Comparison of ENCODE assay signal across 8 cellular contexts in the genomic region with DNA sequence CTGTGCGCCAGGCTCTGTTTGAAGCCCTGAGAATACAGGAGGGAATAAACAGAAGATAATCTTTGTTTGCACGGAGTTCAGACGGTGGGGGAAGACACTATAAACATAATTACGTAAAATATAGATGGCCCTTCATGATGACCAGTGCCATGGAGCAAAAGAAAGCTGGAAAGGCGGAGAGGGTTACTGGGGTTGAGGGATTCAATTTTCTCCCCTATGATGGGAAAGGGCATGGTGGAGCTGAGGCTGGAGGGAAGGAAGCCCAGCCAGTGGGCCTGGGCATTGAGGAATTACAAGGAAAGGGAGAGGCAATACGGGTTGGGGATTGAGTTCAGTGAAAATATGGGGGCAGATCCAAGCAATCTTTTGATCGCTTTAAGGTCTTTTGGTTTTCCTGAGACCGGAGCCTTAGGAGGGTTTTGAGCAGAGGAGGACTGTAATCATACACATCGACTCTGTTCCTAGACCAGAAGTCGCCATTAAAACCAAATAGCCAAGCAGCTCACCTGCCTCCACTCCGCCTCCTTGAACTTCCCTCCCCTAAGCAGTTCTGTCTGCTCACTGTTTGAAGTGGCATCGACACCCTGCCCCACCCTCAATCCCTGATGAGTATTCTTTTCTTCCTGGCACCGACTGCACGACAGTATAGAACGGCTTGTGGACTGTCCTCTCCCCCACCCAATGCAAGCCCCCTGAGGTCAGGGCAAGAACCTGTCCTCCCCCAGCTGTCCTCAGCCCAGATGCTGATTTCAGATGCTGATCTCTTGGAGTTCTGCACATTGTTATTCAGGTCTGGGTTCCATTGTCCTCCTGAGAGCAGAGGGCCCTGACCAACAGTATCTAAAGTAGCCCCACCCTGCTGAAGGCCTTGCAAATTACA. TPM values are rescaled to one million over a fixed set of nuclear protein-coding genes. Genes with fewer than 3 reads are reported as not detected.
DNase-seq lines count a peak whose midpoint lies in the region; ATAC-seq lines count a peak whose summit lies in the region.

No MANE protein-coding gene starts in this region.

- peaks cover 40% of the 10 kb centered on the region for H3K4me1 Mint-ChIP-seq in activated CD4-positive, alpha-beta T cell treated with anti-CD3 and anti-CD28 coated beads for 36 hours
- H3K4me1 Mint-ChIP-seq in activated CD4-positive, alpha-beta memory T cell treated with anti-CD3 and anti-CD28 coated beads for 36 hours (ENCODE audit: low read depth): peaks cover 39% of the 10 kb centered on the region

- CTCF ChIA-PET in activated CD4-positive, alpha-beta T cell treated with anti-CD3 and anti-CD28 coated beads for 36 hours (lab: Charles Lee): no interaction called here
- CTCF ChIA-PET in activated CD4-positive, alpha-beta memory T cell treated with anti-CD3 and anti-CD28 coated beads for 36 hours (lab: Charles Lee): no interaction called here

- H3K27ac Mint-ChIP-seq in activated CD4-positive, alpha-beta T cell treated with anti-CD3 and anti-CD28 coated beads for 36 hours: peak overlapping the region; percentile 83
- peak overlapping the region; percentile 64 for H3K27ac Mint-ChIP-seq in activated CD4-positive, alpha-beta memory T cell treated with anti-CD3 and anti-CD28 coated beads for 36 hours

- H3K36me3 Mint-ChIP-seq in activated CD4-positive, alpha-beta T cell treated with anti-CD3 and anti-CD28 coated beads for 36 hours (ENCODE audit: low read depth): peaks cover 17% of the 10 kb centered on the region
- H3K36me3 Mint-ChIP-seq in activated CD4-positive, alpha-beta memory T cell treated with anti-CD3 and anti-CD28 coated beads for 36 hours: peaks cover 11% of the 10 kb centered on the region

- H3K9me3 Mint-ChIP-seq in activated CD4-positive, alpha-beta T cell treated with anti-CD3 and anti-CD28 coated beads for 36 hours (ENCODE audit: low read depth): no peaks in the 10 kb centered on the region
- no peaks in the 10 kb centered on the region for H3K9me3 Mint-ChIP-seq in activated CD4-positive, alpha-beta memory T cell treated with anti-CD3 and anti-CD28 coated beads for 36 hours

- peaks cover 5 to 42% (median 36%) of the 10 kb centered on the region in 5 donors for H3K4me1 ChIP-seq in subcutaneous abdominal adipose tissue (ENCODE audit: control insufficient read depth in 5 of 5, insufficient read depth in 5 of 5, low read length in 5 of 5)

- H3K4me3 ChIP-seq in iPS-18c (ENCODE audit: insufficient read depth, low read depth, low read length): peak overlapping the region; percentile 91; the same call in 1 of the 2 replicates
- peak overlapping the region in 4 of 5 donors; percentile 45 to 70 (median 60) for H3K4me3 ChIP-seq in subcutaneous abdominal adipose tissue (ENCODE audit: low read depth in 1 of 5, low read length in 5 of 5)

- intact Hi-C loops in activated CD4-positive, alpha-beta T cell treated with anti-CD3 and anti-CD28 coated beads for 36 hours (cut with DNase I, micrococcal nuclease): loop anchor here (1.0 to 5.0 kb wide), 9 partner anchors 50 to 915 kb away; partner anchors contain the start of genes BLOC1S3 (in 1 of the 2), CLPTM1 (in 1 of the 2), MARK4 (in 1 of the 2) and TOMM40 (in 1 of the 2)
- intact Hi-C loops in activated CD4-positive, alpha-beta memory T cell treated with anti-CD3 and anti-CD28 coated beads for 36 hours (cut with micrococcal nuclease): loop anchor here (1.0 to 5.0 kb wide), 2 partner anchors 60 to 100 kb away; partner anchors contain the start of genes BLOC1S3 and TRAPPC6A

- peak overlapping the region; percentile 77 for H3K4me3 Mint-ChIP-seq in activated CD4-positive, alpha-beta T cell treated with anti-CD3 and anti-CD28 coated beads for 36 hours
- peak overlapping the region; percentile 78 for H3K4me3 Mint-ChIP-seq in activated CD4-positive, alpha-beta memory T cell treated with anti-CD3 and anti-CD28 coated beads for 36 hours

- POLR2A ChIA-PET in activated CD4-positive, alpha-beta T cell treated with anti-CD3 and anti-CD28 coated beads for 36 hours (lab: Charles Lee): no interaction called here
- POLR2A ChIA-PET in activated CD4-positive, alpha-beta memory T cell treated with anti-CD3 and anti-CD28 coated beads for 36 hours (lab: Charles Lee): interaction anchor here (2.6 kb wide), 1 partner anchor 15 kb away, joined by 9 read pairs; the partner anchor contains the start of gene PPP1R37

- ATAC-seq in activated CD4-positive, alpha-beta T cell treated with anti-CD3 and anti-CD28 coated beads for 36 hours: no peak
- ATAC-seq in GM18867 (IDR thresholded peaks at IDR 0.05; ENCODE audit: unreplicated experiment): no peak
- ATAC-seq in HG03095 (IDR thresholded peaks at IDR 0.05; ENCODE audit: unreplicated experiment): no peak

- H3K27me3 Mint-ChIP-seq in activated CD4-positive, alpha-beta T cell treated with anti-CD3 and anti-CD28 coated beads for 36 hours: no peaks in the 10 kb centered on the region
- H3K27me3 Mint-ChIP-seq in activated CD4-positive, alpha-beta memory T cell treated with anti-CD3 and anti-CD28 coated beads for 36 hours: no peaks in the 10 kb centered on the region

- peak overlapping the region; percentile 42 to 68 (median 51) for H3K9ac ChIP-seq in subcutaneous abdominal adipose tissue (ENCODE audit: low read length in 5 of 5)

- H3K36me3 ChIP-seq in subcutaneous abdominal adipose tissue (ENCODE audit: control insufficient read depth in 5 of 5, insufficient read depth in 5 of 5, low read length in 5 of 5): peaks cover 0 to 10% (median 6%) of the 10 kb centered on the region in 5 donors

- H3K27me3 ChIP-seq in subcutaneous abdominal adipose tissue (ENCODE audit: control insufficient read depth in 5 of 5, insufficient read depth in 4 of 5, low read length in 5 of 5): no peaks in the 10 kb centered on the region

- H3K27ac ChIP-seq in subcutaneous abdominal adipose tissue (ENCODE audit: low read depth, low read length): no peak overlapping the region

- no peak for DNase-seq in activated CD4-positive, alpha-beta T cell treated with anti-CD3 and anti-CD28 coated beads for 36 hours
- no peak for DNase-seq in activated CD4-positive, alpha-beta T cell treated with anti-CD3 and anti-CD28 coated beads, Interleukin-2, amount 50 U/mL, for 1 hour
- no peak for DNase-seq in activated CD4-positive, alpha-beta memory T cell treated with anti-CD3 and anti-CD28 coated beads for 36 hours
- DNase-seq in stimulated activated CD4-positive, alpha-beta T cell treated with anti-CD3 and anti-CD28 coated beads, Interleukin-4, amount 100 ng/mL, for 1 hour: no peak

- H3K9me3 ChIP-seq in iPS-18c (ENCODE audit: control insufficient read depth, insufficient read depth, low read length) (no peaks in the 10 kb centered on the region), subcutaneous abdominal adipose tissue (ENCODE audit: control insufficient read depth in 5 of 5, low read length in 5 of 5) (no peaks in the 10 kb centered on the region)

RNA-seq across cellular contexts. Expression of gene ZNF296, which starts 0.8 kb away (rescaled TPM):
- 1 to 10 TPM; 3.1 to 4.8 TPM for total RNA-seq in activated CD4-positive, alpha-beta T cell treated with anti-CD3 and anti-CD28 coated beads for 36 hours
- 1 to 10 TPM; 3.2 to 3.6 TPM for total RNA-seq in activated CD4-positive, alpha-beta memory T cell treated with anti-CD3 and anti-CD28 coated beads for 36 hours

RNA-seq across cellular contexts. Expression of gene GEMIN7, which starts 2.0 kb away (rescaled TPM):
- 10 to 100 TPM; 35.4 to 35.5 TPM for total RNA-seq in activated CD4-positive, alpha-beta T cell treated with anti-CD3 and anti-CD28 coated beads for 36 hours
- 10 to 100 TPM; 29.8 to 30.1 TPM for total RNA-seq in activated CD4-positive, alpha-beta memory T cell treated with anti-CD3 and anti-CD28 coated beads for 36 hours

RNA-seq across cellular contexts. Expression of gene PPP1R37, which starts 15.9 kb away (rescaled TPM):
- total RNA-seq in activated CD4-positive, alpha-beta T cell treated with anti-CD3 and anti-CD28 coated beads for 36 hours: 10 to 100 TPM; 12.5 to 14.1 TPM
- total RNA-seq in activated CD4-positive, alpha-beta memory T cell treated with anti-CD3 and anti-CD28 coated beads for 36 hours: 10 to 100 TPM; 12.7 to 13.1 TPM

RNA-seq across cellular contexts. Expression of gene CLASRP, which starts 38.2 kb away (rescaled TPM):
- total RNA-seq in activated CD4-positive, alpha-beta T cell treated with anti-CD3 and anti-CD28 coated beads for 36 hours: 100 to 1,000 TPM; 101 to 103 TPM
- total RNA-seq in activated CD4-positive, alpha-beta memory T cell treated with anti-CD3 and anti-CD28 coated beads for 36 hours: 10 to 100 TPM; 89.6 to 98.4 TPM
